9 cellular contexts compared by ENCODE assay signal in the genomic region with DNA sequence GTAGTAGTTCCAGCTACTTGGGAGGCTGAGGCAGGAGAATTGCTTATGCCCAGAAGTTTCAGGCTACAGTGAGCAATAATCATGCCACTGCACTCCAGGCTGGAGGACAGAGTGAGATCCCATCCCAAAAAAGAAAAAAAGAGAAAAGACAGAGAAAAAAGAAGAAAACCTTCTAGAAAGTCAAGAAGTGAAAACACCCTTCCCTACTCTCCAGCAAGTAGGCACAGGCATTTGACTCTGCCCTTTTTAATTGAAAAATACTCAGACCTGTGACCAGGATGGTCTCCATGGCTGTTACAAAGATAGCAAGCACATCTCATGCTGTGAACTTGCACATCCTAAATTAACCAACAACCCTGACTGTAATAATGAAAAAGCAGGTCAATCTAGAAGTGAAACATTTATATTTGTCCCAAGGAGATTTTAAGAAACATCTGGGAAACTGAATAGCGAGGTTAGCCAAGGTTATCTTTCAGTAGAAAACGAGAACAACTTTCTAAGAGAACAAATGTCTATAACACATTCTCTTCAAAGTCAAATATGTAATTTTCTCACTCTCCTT. TPM values are rescaled to one million over a fixed set of nuclear protein-coding genes. Genes with fewer than 3 reads are reported as not detected.
A peak's percentile ranks its signal among the peaks of the same experiment; 100 is the strongest.
DNase-seq lines count a peak whose midpoint lies in the region; ATAC-seq and TF ChIP-seq lines count a peak whose summit lies in the region.
"Had no signal": no experiment of that assay in that cellular context is flagged by ENCODE, and none has a peak within 500 bp of the region (broad histone marks: within the 10 kb centered on the region; RNA-seq: fewer than 3 reads in every experiment).

No MANE protein-coding gene starts in this region.

- H2AFZ ChIP-seq in fibroblast of lung (ENCODE audit: low read length) = no peak overlapping the region

- ATAC-seq in HG03442 (IDR thresholded peaks at IDR 0.05; ENCODE audit: unreplicated experiment) = peak; percentile 35
- no peak for ATAC-seq in activated T-helper 17 cell treated with anti-CD3 and anti-CD28 coated beads, Interleukin-2, amount 50 U/mL, for 72 hours (replicated peaks)

- H3K4me2 ChIP-seq in fibroblast of lung (ENCODE audit: extremely low read depth, insufficient read depth, low read length) = peak overlapping the region; percentile 56

- no peak overlapping the region for H3K4me3 Mint-ChIP-seq in activated T-helper 17 cell treated with anti-CD3 and anti-CD28 coated beads, Interleukin-2, amount 50 U/mL, for 72 hours

- H3K9me3 ChIP-seq in fibroblast of lung (ENCODE audit: control insufficient read depth, insufficient read depth, low read depth, low read length) (no peaks in the 10 kb centered on the region), thyroid gland (no peaks in the 10 kb centered on the region)

- peaks cover 32% of the 10 kb centered on the region for H3K27me3 Mint-ChIP-seq in activated T-helper 17 cell treated with anti-CD3 and anti-CD28 coated beads, Interleukin-2, amount 50 U/mL, for 72 hours

- intact Hi-C loops in thyroid gland (cut with DNase I) = no loop called here

- H3K27ac ChIP-seq in fibroblast of lung (ENCODE audit: insufficient read depth, low read length) (peak overlapping the region; percentile 34), thyroid gland (no peak overlapping the region)
- H3K27ac ChIP-seq: 22Rv1 had no signal

- TF ChIP-seq CTCF in fibroblast of lung (conservative IDR thresholded peaks at IDR 0.05 in 1 of 2, IDR thresholded peaks at IDR 0.05 in 1 of 2; ENCODE audit: low read depth in 1 of 2, low read length in 2 of 2) (no peak), thyroid gland (IDR thresholded peaks at IDR 0.05) (no peak)

- H3K9me3 Mint-ChIP-seq in activated T-helper 17 cell treated with anti-CD3 and anti-CD28 coated beads, Interleukin-2, amount 50 U/mL, for 72 hours = peaks cover 3% of the 10 kb centered on the region

- WGBS in thyroid gland, 2 donors = 65 to 78% methylated on average over 2 of the region's 2 CpGs

- no peaks in the 10 kb centered on the region for H4K20me1 ChIP-seq in fibroblast of lung (ENCODE audit: control insufficient read depth, extremely low read depth, insufficient read depth, low read length)

- H3K27me3 ChIP-seq in fibroblast of lung (ENCODE audit: control insufficient read depth, insufficient read depth, low read length) (no peaks in the 10 kb centered on the region), thyroid gland (no peaks in the 10 kb centered on the region)

- DNase-seq in DMS53 (lab: John Stamatoyannopoulos, UW) (peak; percentile 62), DMS53 treated with DMSO at 0.1 percent for 48 hours (lab: John Stamatoyannopoulos, UW; ENCODE audit: unreplicated experiment) (no peak), fibroblast of lung (ENCODE audit: low read depth in 2 of 2) (no peak), thyroid gland (no peak), GM19238 (ENCODE audit: insufficient read length, low spot score) (no peak), NCI-H2196 treated with DMSO at 0.1 percent for 48 hours (lab: John Stamatoyannopoulos, UW; ENCODE audit: unreplicated experiment) (no peak)

- peaks cover 21% of the 10 kb centered on the region for H3K79me2 ChIP-seq in fibroblast of lung (ENCODE audit: control insufficient read depth, insufficient read depth, low read length)

- H3K4me1 Mint-ChIP-seq in activated T-helper 17 cell treated with anti-CD3 and anti-CD28 coated beads, Interleukin-2, amount 50 U/mL, for 72 hours = no peaks in the 10 kb centered on the region

- H3K9ac ChIP-seq in fibroblast of lung (ENCODE audit: insufficient read depth, low read length) = no peak overlapping the region

- H3K4me3 ChIP-seq in fibroblast of lung (replicated peaks in 1 of 4; ENCODE audit: control extremely low read depth in 1 of 4, insufficient read depth in 1 of 4, low read depth in 3 of 4, low read length in 4 of 4) (peak overlapping the region; percentile 74 to 89 (median 84)), thyroid gland (replicated peaks in 1 of 3) (peak overlapping the region in 2 of 3 donors; percentile 9 to 48)

- no peaks in the 10 kb centered on the region for H3K36me3 Mint-ChIP-seq in activated T-helper 17 cell treated with anti-CD3 and anti-CD28 coated beads, Interleukin-2, amount 50 U/mL, for 72 hours (ENCODE audit: low read depth)

- H3K4me1 ChIP-seq in fibroblast of lung (ENCODE audit: control insufficient read depth, extremely low read depth, insufficient read depth, low read length) = no peaks in the 10 kb centered on the region
- peaks cover 0 to 12% of the 10 kb centered on the region in 2 donors for H3K4me1 ChIP-seq in thyroid gland

- no peaks in the 10 kb centered on the region for H3K36me3 ChIP-seq in fibroblast of lung (ENCODE audit: control insufficient read depth, insufficient read depth, low read length)
- H3K36me3 ChIP-seq in thyroid gland = no peaks in the 10 kb centered on the region

- no peak overlapping the region for H3K27ac Mint-ChIP-seq in activated T-helper 17 cell treated with anti-CD3 and anti-CD28 coated beads, Interleukin-2, amount 50 U/mL, for 72 hours

- TF ChIP-seq POLR2A in thyroid gland (IDR thresholded peaks at IDR 0.05) = no peak

RNA-seq across cellular contexts. Expression of a gene that starts 2.0 kb away (rescaled TPM):
- total RNA-seq in fibroblast of lung = 92.5 and 222 TPM in 2 replicates
- polyA plus RNA-seq in fibroblast of lung = 62.2 and 89.4 TPM in 2 replicates
- 36.4 and 49.0 TPM in 2 replicates for polyA plus RNA-seq in fibroblast of lung (2012)
- polyA minus RNA-seq in fibroblast of lung (ENCODE audit: low replicate concordance) = 56.5 and 101 TPM in 2 replicates
- total RNA-seq in thyroid gland = 10 to 100 TPM; 16.6 to 47.8 (median 25.6) TPM
- not detected for total RNA-seq in activated T-helper 17 cell treated with anti-CD3 and anti-CD28 coated beads, Interleukin-2, amount 50 U/mL, for 72 hours

Comparison
In these comparisons a context has a peak if more than half of its experiments do, and no peak if none do; other contexts are left out.
1. RNA of a gene that starts 2.0 kb away (total RNA-seq): 92.5 to 222 TPM in fibroblast of lung and 16.6 to 47.8 TPM in thyroid gland; not detected in activated T-helper 17 cell treated with anti-CD3 and anti-CD28 coated beads, Interleukin-2, amount 50 U/mL, for 72 hours; every median in the first group is over 10 times any median in the second.